Comparison of ENCODE assay signal across 19 cellular contexts in genomic region chr2:107740300-107740699, GRCh38.
"Had no signal": no experiment of that assay in that cellular context is flagged by ENCODE, and none has a peak within 500 bp of the region (broad histone marks: within the 10 kb centered on the region; RNA-seq: fewer than 3 reads in every experiment).

No MANE protein-coding gene starts in this region.

- H3K4me1 ChIP-seq: colonic mucosa, left ventricle myocardium inferior, right lobe of liver, tibial nerve had no signal

- H3K27me3 ChIP-seq: colonic mucosa, neutrophil, right lobe of liver, tibial nerve had no signal

- H3K9me3 ChIP-seq: colonic mucosa, left ventricle myocardium inferior, mucosa of descending colon, neutrophil, right lobe of liver, tibial nerve had no signal

- H3K36me3 ChIP-seq: colonic mucosa, left ventricle myocardium inferior, neutrophil, right lobe of liver, tibial nerve had no signal

- ATAC-seq: activated naive CD4-positive, alpha-beta T cell treated with anti-CD3 and anti-CD28 coated beads, Interleukin-2, amount 50 U/mL, for 72 hours; activated T-cell treated with anti-CD3 and anti-CD28 coated beads, Interleukin-2, amount 50 U/mL, for 72 hours; mucosa of descending colon; right lobe of liver had no signal

- H3K36me3 Mint-ChIP-seq: activated naive CD4-positive, alpha-beta T cell treated with anti-CD3 and anti-CD28 coated beads, Interleukin-2, amount 50 U/mL, for 72 hours had no signal

- H3K27ac Mint-ChIP-seq: activated naive CD4-positive, alpha-beta T cell treated with anti-CD3 and anti-CD28 coated beads, Interleukin-2, amount 50 U/mL, for 72 hours; activated T-cell treated with anti-CD3 and anti-CD28 coated beads, Interleukin-2, amount 50 U/mL, for 72 hours; nephron progenitor cell had no signal

- H3K4me3 ChIP-seq: colonic mucosa, left ventricle myocardium inferior, mucosa of descending colon, right lobe of liver, tibial nerve had no signal

- DNase-seq: activated CD4-positive, alpha-beta T cell treated with anti-CD3 and anti-CD28 coated beads for 4 hours; activated CD4-positive, alpha-beta T cell treated with anti-CD3 and anti-CD28 coated beads, Interleukin-2, amount 50 U/mL, for 4 hours; activated naive CD4-positive, alpha-beta T cell; activated T-cell treated with anti-CD3 and anti-CD28 coated beads for 4 hours; activated T-cell treated with anti-CD3 and anti-CD28 coated beads, Interleukin-2, amount 50 U/mL, for 72 hours; anterior cingulate cortex; colonic mucosa; effector CD8-positive, alpha-beta T cell; islet precursor cell; left ventricle myocardium inferior; mucosa of descending colon; nephron progenitor cell; right lobe of liver; stimulated activated CD4-positive, alpha-beta T cell treated with anti-CD3 and anti-CD28 coated beads, Interleukin-2, amount 100 ng/mL, for 48 hours; stimulated activated naive CD4-positive, alpha-beta T cell treated with Interleukin-2 at 50 U/mL for 16 hours; T1000 had no signal

- H3K4me3 Mint-ChIP-seq: activated T-cell treated with anti-CD3 and anti-CD28 coated beads, Interleukin-2, amount 50 U/mL, for 72 hours; nephron progenitor cell had no signal
